Comparison of ENCODE assay signal across 8 cellular contexts in the genomic region with DNA sequence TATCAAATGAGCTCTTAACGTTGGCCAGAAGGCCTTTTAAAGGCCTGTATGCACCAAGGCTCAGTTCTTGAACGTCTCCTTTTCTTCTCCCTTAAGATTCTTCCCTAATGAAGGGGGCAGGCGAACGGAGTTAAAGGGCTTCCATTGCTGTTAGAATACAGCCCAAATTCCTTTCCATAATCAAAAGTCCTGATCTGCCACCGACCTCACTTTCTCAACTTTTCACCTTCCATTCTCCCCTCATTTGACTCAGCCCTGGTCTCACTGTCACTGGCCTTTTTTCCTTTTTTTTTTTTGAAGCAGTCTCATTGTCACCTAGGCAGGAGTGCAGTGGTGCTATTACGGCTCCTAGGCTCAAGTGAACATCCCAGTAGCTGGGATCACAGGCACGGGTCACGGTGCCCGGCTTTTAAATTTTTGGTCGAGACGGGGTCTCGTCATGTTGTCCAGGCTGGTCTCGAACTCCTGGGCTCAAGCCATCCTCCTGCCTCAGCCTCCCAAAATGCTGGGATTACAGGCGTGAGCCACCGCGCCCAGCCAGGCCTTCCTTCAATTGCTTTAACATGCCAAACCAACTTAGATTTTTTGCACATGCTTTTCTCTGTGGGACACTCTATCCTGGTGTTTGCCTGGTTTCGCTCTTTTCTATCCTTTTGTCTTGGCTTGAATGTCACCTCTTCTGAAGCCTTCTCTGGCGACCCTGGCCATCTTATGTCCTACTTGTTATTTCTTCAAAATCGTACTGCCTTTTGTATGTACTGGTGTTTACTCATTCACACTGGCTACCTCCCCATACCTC. TPM values are rescaled to one million over a fixed set of nuclear protein-coding genes. Genes with fewer than 3 reads are reported as not detected.
DNase-seq lines count a peak whose midpoint lies in the region; ATAC-seq and TF ChIP-seq lines count a peak whose summit lies in the region.

No MANE protein-coding gene starts in this region.

- no peaks in the 10 kb centered on the region for H3K27me3 ChIP-seq in AG04450 (ENCODE audit: control insufficient read depth, insufficient read depth, low read length)
- H3K27me3 ChIP-seq in effector memory CD4-positive, alpha-beta T cell (replicated peaks; ENCODE audit: control insufficient read depth, insufficient read depth, low read length, poor library complexity, severe bottlenecking): no peaks in the 10 kb centered on the region
- H3K27me3 ChIP-seq in naive thymus-derived CD4-positive, alpha-beta T cell (ENCODE audit: control insufficient read depth in 2 of 2, insufficient read depth in 2 of 2, low read length in 2 of 2): no peaks in the 10 kb centered on the region

- H3K4me3 ChIP-seq in AG04450 (ENCODE audit: low read depth, low read length) (peak overlapping the region; percentile 93), LNCaP clone FGC (ENCODE audit: low read depth, low read length) (peak overlapping the region; percentile 90)
- peak overlapping the region; percentile 99 for H3K4me3 ChIP-seq in effector memory CD4-positive, alpha-beta T cell (ENCODE audit: insufficient read depth, low read depth, low read length, poor library complexity, severe bottlenecking)
- H3K4me3 ChIP-seq in naive thymus-derived CD4-positive, alpha-beta T cell (ENCODE audit: low read length): peak overlapping the region; percentile 87

- intact Hi-C loops in naive thymus-derived CD4-positive, alpha-beta T cell (cut with micrococcal nuclease): loop anchor here in 1 of 2 donors (5.0 kb wide), 3 partner anchors 616 to 1991 kb away; a partner anchor contains a TSS

- H3K27ac ChIP-seq in AG04450 (ENCODE audit: low read depth, low read length): peak overlapping the region; percentile 90
- peak overlapping the region; percentile 84 for H3K27ac ChIP-seq in effector memory CD4-positive, alpha-beta T cell (ENCODE audit: insufficient read depth, low read length, poor library complexity, severe bottlenecking)
- H3K27ac ChIP-seq in naive thymus-derived CD4-positive, alpha-beta T cell (ENCODE audit: low read depth, low read length): peak overlapping the region; percentile 92

- no peak for DNase-seq in AG04450 (ENCODE audit: low read depth, low spot score)
- no peak for DNase-seq in LNCaP clone FGC (ENCODE audit: low read depth)
- no peak for DNase-seq in effector memory CD4-positive, alpha-beta T cell
- DNase-seq in naive thymus-derived CD4-positive, alpha-beta T cell: peak in 1 of 9 donors; percentile 5
- no peak for DNase-seq in NCI-H82 treated with DMSO at 0.1 percent for 48 hours (lab: John Stamatoyannopoulos, UW; ENCODE audit: unreplicated experiment)
- DNase-seq in NCI-H2029 treated with DMSO at 0.1 percent for 48 hours (lab: John Stamatoyannopoulos, UW): no peak
- no peak for DNase-seq in epidermal melanocyte (ENCODE audit: insufficient read length, low spot score)

- H3K4me3 Mint-ChIP-seq in naive thymus-derived CD4-positive, alpha-beta T cell: no peak overlapping the region
- H3K4me3 Mint-ChIP-seq in activated T-helper 17 cell treated with anti-CD3 and anti-CD28 coated beads, Interleukin-2, amount 50 U/mL, for 72 hours: no peak overlapping the region

- TF ChIP-seq CTCF in AG04450 (IDR thresholded peaks at IDR 0.05; ENCODE audit: low read depth, low read length) (no peak), LNCaP clone FGC (IDR thresholded peaks at IDR 0.05; ENCODE audit: control insufficient read depth, extremely low read depth, insufficient read depth) (no peak)

- ATAC-seq in naive thymus-derived CD4-positive, alpha-beta T cell: no peak
- no peak for ATAC-seq in activated T-helper 17 cell treated with anti-CD3 and anti-CD28 coated beads, Interleukin-2, amount 50 U/mL, for 72 hours (replicated peaks)

- H3K9me3 Mint-ChIP-seq in naive thymus-derived CD4-positive, alpha-beta T cell: no peaks in the 10 kb centered on the region
- H3K9me3 Mint-ChIP-seq in activated T-helper 17 cell treated with anti-CD3 and anti-CD28 coated beads, Interleukin-2, amount 50 U/mL, for 72 hours: no peaks in the 10 kb centered on the region

- peaks cover 0 to 5% (median 0%) of the 10 kb centered on the region in 5 donors for H3K36me3 Mint-ChIP-seq in naive thymus-derived CD4-positive, alpha-beta T cell
- peaks cover 16% of the 10 kb centered on the region for H3K36me3 Mint-ChIP-seq in activated T-helper 17 cell treated with anti-CD3 and anti-CD28 coated beads, Interleukin-2, amount 50 U/mL, for 72 hours (ENCODE audit: low read depth)

- no peaks in the 10 kb centered on the region for H3K36me3 ChIP-seq in effector memory CD4-positive, alpha-beta T cell (ENCODE audit: control insufficient read depth, insufficient read depth, low read length)
- H3K36me3 ChIP-seq in naive thymus-derived CD4-positive, alpha-beta T cell (ENCODE audit: control insufficient read depth in 2 of 3, insufficient read depth in 3 of 3, low read length in 3 of 3): peaks cover 0 to 3% (median 0%) of the 10 kb centered on the region in 3 experiments

- H3K9me3 ChIP-seq in AG04450 (ENCODE audit: control insufficient read depth, insufficient read depth, low read length): no peaks in the 10 kb centered on the region; the same call in 1 of the 2 replicates
- no peaks in the 10 kb centered on the region for H3K9me3 ChIP-seq in effector memory CD4-positive, alpha-beta T cell (ENCODE audit: control insufficient read depth, low read length)
- no peaks in the 10 kb centered on the region for H3K9me3 ChIP-seq in naive thymus-derived CD4-positive, alpha-beta T cell (ENCODE audit: control insufficient read depth in 2 of 3, low read length in 3 of 3)

- POLR2A ChIA-PET in AG04450 (lab: Yijun Ruan, JAX): interaction anchor here (0.6 to 2.3 kb wide), 4 partner anchors 9 to 57 kb away, joined by 5 to 23 read pairs (median 7); a partner anchor contains a TSS
- POLR2A ChIA-PET in naive thymus-derived CD4-positive, alpha-beta T cell (lab: Charles Lee): interaction anchor here (1.1 to 3.4 kb wide), 5 partner anchors 9 to 105 kb away, joined by 4 to 35 read pairs (median 5); a partner anchor contains a TSS

- CTCF ChIA-PET in AG04450 (lab: Charles Lee): interaction anchor here (0.8 to 3.2 kb wide), 3 partner anchors 16 to 154 kb away, joined by 3 to 19 read pairs (median 3); no protein-coding TSS in a partner anchor
- CTCF ChIA-PET in naive thymus-derived CD4-positive, alpha-beta T cell (lab: Charles Lee): interaction anchor here (0.6 to 1.5 kb wide), 3 partner anchors 9 to 19 kb away, joined by 3 to 4 read pairs (median 3); a partner anchor contains a TSS

- no peaks in the 10 kb centered on the region for H3K27me3 Mint-ChIP-seq in naive thymus-derived CD4-positive, alpha-beta T cell
- no peaks in the 10 kb centered on the region for H3K27me3 Mint-ChIP-seq in activated T-helper 17 cell treated with anti-CD3 and anti-CD28 coated beads, Interleukin-2, amount 50 U/mL, for 72 hours

- peaks cover 12 to 26% (median 17%) of the 10 kb centered on the region in 7 donors for H3K4me1 Mint-ChIP-seq in naive thymus-derived CD4-positive, alpha-beta T cell
- peaks cover 6% of the 10 kb centered on the region for H3K4me1 Mint-ChIP-seq in activated T-helper 17 cell treated with anti-CD3 and anti-CD28 coated beads, Interleukin-2, amount 50 U/mL, for 72 hours

- no peak overlapping the region for H3K27ac Mint-ChIP-seq in naive thymus-derived CD4-positive, alpha-beta T cell
- no peak overlapping the region for H3K27ac Mint-ChIP-seq in activated T-helper 17 cell treated with anti-CD3 and anti-CD28 coated beads, Interleukin-2, amount 50 U/mL, for 72 hours

- peaks cover 13% of the 10 kb centered on the region for H3K4me1 ChIP-seq in effector memory CD4-positive, alpha-beta T cell (ENCODE audit: control insufficient read depth, insufficient read depth, low read length, poor library complexity, severe bottlenecking)
- peaks cover 6 to 16% of the 10 kb centered on the region in 2 donors for H3K4me1 ChIP-seq in naive thymus-derived CD4-positive, alpha-beta T cell (ENCODE audit: control insufficient read depth in 2 of 2, insufficient read depth in 2 of 2, low read length in 2 of 2)

RNA-seq across cellular contexts. Expression of a gene that starts 0.6 kb away (rescaled TPM):
- 44.3 and 68.7 TPM in 2 replicates for polyA plus RNA-seq in AG04450 (2011; rRNA removed)
- polyA minus RNA-seq in AG04450 (2011; rRNA and poly(A)+ RNA removed): 11.0 and 25.5 TPM in 2 replicates
- 100 to 1,000 TPM in 3 of 5 experiments, 10 to 100 TPM in 2; 83.2 to 141 (median 106) TPM for total RNA-seq in naive thymus-derived CD4-positive, alpha-beta T cell
- polyA plus RNA-seq in naive thymus-derived CD4-positive, alpha-beta T cell: 100 to 1,000 TPM; 147 to 159 TPM
- total RNA-seq in activated T-helper 17 cell treated with anti-CD3 and anti-CD28 coated beads, Interleukin-2, amount 50 U/mL, for 72 hours: 100 to 1,000 TPM in 1 of 2 donors, 10 to 100 TPM in 1; 95.3 to 124 TPM

RNA-seq across cellular contexts. Expression of a gene that starts 19.0 kb away (rescaled TPM):
- 3.5 and 6.4 TPM in 2 replicates for polyA plus RNA-seq in AG04450 (2011; rRNA removed)
- 8.7 and 16.9 TPM in 2 replicates for polyA minus RNA-seq in AG04450 (2011; rRNA and poly(A)+ RNA removed)
- 10 to 100 TPM in 1 of 5 experiments, 1 to 10 TPM in 4; 1.3 to 28.5 (median 1.9) TPM for total RNA-seq in naive thymus-derived CD4-positive, alpha-beta T cell
- under 1 TPM; 0.47 to 0.69 TPM for polyA plus RNA-seq in naive thymus-derived CD4-positive, alpha-beta T cell
- total RNA-seq in activated T-helper 17 cell treated with anti-CD3 and anti-CD28 coated beads, Interleukin-2, amount 50 U/mL, for 72 hours: 10 to 100 TPM; 31.7 to 33.0 TPM
